In genomic region chr12:3655331-3655900, GRCh38 we compare ENCODE assay signal across 8 cellular contexts.
DNase-seq lines count a peak whose midpoint lies in the region; ATAC-seq, FAIRE-seq and TF ChIP-seq lines count a peak whose summit lies in the region.

No MANE protein-coding gene starts in this region.

- peaks cover 7% of the 10 kb centered on the region for H3K4me1 Mint-ChIP-seq in activated CD8-positive, alpha-beta memory T cell treated with anti-CD3 and anti-CD28 coated beads, Interleukin-2, amount 10 ng/mL, durations not matched to agents 7 days and 5 days
- H3K4me1 Mint-ChIP-seq in naive thymus-derived CD4-positive, alpha-beta T cell, result peaks cover 0 to 9% (median 0%) of the 10 kb centered on the region in 7 donors

- intact Hi-C loops in naive thymus-derived CD4-positive, alpha-beta T cell (cut with micrococcal nuclease), result loop anchor here (5.0 to 10.0 kb wide), 4 partner anchors 72 to 353 kb away; partner anchors contain the start of gene CRACR2A (in 1 of the 2)

- no peaks in the 10 kb centered on the region for H3K4me1 ChIP-seq in naive thymus-derived CD4-positive, alpha-beta T cell (ENCODE audit: control insufficient read depth in 2 of 2, insufficient read depth in 2 of 2, low read length in 2 of 2)

- H3K27ac ChIP-seq in naive thymus-derived CD4-positive, alpha-beta T cell (ENCODE audit: low read depth, low read length), result no peak overlapping the region

- CTCF ChIA-PET in activated CD8-positive, alpha-beta memory T cell treated with anti-CD3 and anti-CD28 coated beads, Interleukin-2, amount 10 ng/mL, durations not matched to agents 7 days and 5 days (lab: Charles Lee), result interaction anchor here (0.7 to 2.0 kb wide), 8 partner anchors 9 to 355 kb away, joined by 3 to 7 read pairs (median 4); partner anchors contain the start of gene CRACR2A
- CTCF ChIA-PET in naive thymus-derived CD4-positive, alpha-beta T cell (lab: Charles Lee), result interaction anchor here (0.8 kb wide), 1 partner anchor 145 kb away, joined by 3 read pairs; no protein-coding TSS in a partner anchor

- H3K4me3 ChIP-seq in bronchial epithelial cell (ENCODE audit: low read depth, low read length), result no peak overlapping the region
- H3K4me3 ChIP-seq in naive thymus-derived CD4-positive, alpha-beta T cell (ENCODE audit: low read length), result no peak overlapping the region

- DNase-seq in activated CD8-positive, alpha-beta memory T cell treated with anti-CD3 and anti-CD28 coated beads, Interleukin-2, amount 10 ng/mL, durations not matched to agents 7 days and 5 days, result peak; percentile 54
- DNase-seq in activated CD8-positive, alpha-beta memory T cell treated with anti-CD3 and anti-CD28 coated beads, Interleukin-2, amount 50 U/mL, for 48 hours, result no peak
- DNase-seq in NCI-H2029 (lab: John Stamatoyannopoulos, UW), result peak; percentile 56
- peak; percentile 19 for DNase-seq in bronchial epithelial cell (ENCODE audit: low read depth)
- peak in 4 of 9 donors; percentile 6 to 16 (median 6) for DNase-seq in naive thymus-derived CD4-positive, alpha-beta T cell
- DNase-seq in NCI-H446 treated with DMSO at 0.1 percent for 48 hours (lab: John Stamatoyannopoulos, UW), result no peak
- DNase-seq in T-helper 9 cell, result no peak

- no peak for FAIRE-seq in bronchial epithelial cell (lab: Jason Lieb, UNC)

- H3K4me3 Mint-ChIP-seq in activated CD8-positive, alpha-beta memory T cell treated with anti-CD3 and anti-CD28 coated beads, Interleukin-2, amount 10 ng/mL, durations not matched to agents 7 days and 5 days, result no peak overlapping the region
- no peak overlapping the region for H3K4me3 Mint-ChIP-seq in naive thymus-derived CD4-positive, alpha-beta T cell

- no peaks in the 10 kb centered on the region for H3K36me3 ChIP-seq in bronchial epithelial cell (ENCODE audit: control insufficient read depth, insufficient read depth, low read length)
- peaks cover 0 to 85% (median 12%) of the 10 kb centered on the region in 3 experiments for H3K36me3 ChIP-seq in naive thymus-derived CD4-positive, alpha-beta T cell (ENCODE audit: control insufficient read depth in 2 of 3, insufficient read depth in 3 of 3, low read length in 3 of 3)

- H3K27me3 ChIP-seq in bronchial epithelial cell (ENCODE audit: control insufficient read depth, insufficient read depth, low read length), result no peaks in the 10 kb centered on the region
- no peaks in the 10 kb centered on the region for H3K27me3 ChIP-seq in naive thymus-derived CD4-positive, alpha-beta T cell (ENCODE audit: control insufficient read depth in 2 of 2, insufficient read depth in 2 of 2, low read length in 2 of 2)

- POLR2A ChIA-PET in naive thymus-derived CD4-positive, alpha-beta T cell (lab: Charles Lee), result no interaction called here

- ATAC-seq in activated CD8-positive, alpha-beta memory T cell treated with anti-CD3 and anti-CD28 coated beads, Interleukin-2, amount 10 ng/mL, durations not matched to agents 7 days and 5 days, result peak; percentile 68
- ATAC-seq in naive thymus-derived CD4-positive, alpha-beta T cell, result peak; percentile 34
- ATAC-seq in GM18907 (IDR thresholded peaks at IDR 0.05; ENCODE audit: unreplicated experiment), result no peak

- no peaks in the 10 kb centered on the region for H3K27me3 Mint-ChIP-seq in activated CD8-positive, alpha-beta memory T cell treated with anti-CD3 and anti-CD28 coated beads, Interleukin-2, amount 10 ng/mL, durations not matched to agents 7 days and 5 days
- H3K27me3 Mint-ChIP-seq in naive thymus-derived CD4-positive, alpha-beta T cell, result no peaks in the 10 kb centered on the region

- TF ChIP-seq CTCF in bronchial epithelial cell (IDR thresholded peaks at IDR 0.05; ENCODE audit: insufficient read depth, low read length, severe bottlenecking), result peak; percentile 64

- H3K27ac Mint-ChIP-seq in activated CD8-positive, alpha-beta memory T cell treated with anti-CD3 and anti-CD28 coated beads, Interleukin-2, amount 10 ng/mL, durations not matched to agents 7 days and 5 days, result no peak overlapping the region
- peak overlapping the region in 1 of 9 donors; percentile 20 for H3K27ac Mint-ChIP-seq in naive thymus-derived CD4-positive, alpha-beta T cell

- no peaks in the 10 kb centered on the region for H3K9me3 Mint-ChIP-seq in activated CD8-positive, alpha-beta memory T cell treated with anti-CD3 and anti-CD28 coated beads, Interleukin-2, amount 10 ng/mL, durations not matched to agents 7 days and 5 days (ENCODE audit: low read depth)
- H3K9me3 Mint-ChIP-seq in naive thymus-derived CD4-positive, alpha-beta T cell, result peaks cover 0 to 2% (median 0%) of the 10 kb centered on the region in 11 donors

- peaks cover 37% of the 10 kb centered on the region for H3K36me3 Mint-ChIP-seq in activated CD8-positive, alpha-beta memory T cell treated with anti-CD3 and anti-CD28 coated beads, Interleukin-2, amount 10 ng/mL, durations not matched to agents 7 days and 5 days
- H3K36me3 Mint-ChIP-seq in naive thymus-derived CD4-positive, alpha-beta T cell, result peaks cover 0 to 62% (median 36%) of the 10 kb centered on the region in 5 donors

- no peaks in the 10 kb centered on the region for H3K9me3 ChIP-seq in naive thymus-derived CD4-positive, alpha-beta T cell (ENCODE audit: control insufficient read depth in 2 of 3, low read length in 3 of 3)

Comparison
In these comparisons a context has a peak if more than half of its experiments do, and no peak if none do; other contexts are left out.
1. DNase-seq: peak in activated CD8-positive, alpha-beta memory T cell treated with anti-CD3 and anti-CD28 coated beads, Interleukin-2, amount 10 ng/mL, durations not matched to agents 7 days and 5 days (single experiment), NCI-H2029 (single experiment) and bronchial epithelial cell (single experiment); none in activated CD8-positive, alpha-beta memory T cell treated with anti-CD3 and anti-CD28 coated beads, Interleukin-2, amount 50 U/mL, for 48 hours (single experiment), NCI-H446 treated with DMSO at 0.1 percent for 48 hours (single experiment) and T-helper 9 cell (single experiment).